In genomic region chr2:40401896-40402295, GRCh38 we compare ENCODE assay signal across 13 cellular contexts. TPM values are rescaled to one million over a fixed set of nuclear protein-coding genes. Genes with fewer than 3 reads are reported as not detected.
DNase-seq lines count a peak whose midpoint lies in the region; ATAC-seq and TF ChIP-seq lines count a peak whose summit lies in the region.
"Had no signal": no experiment of that assay in that cellular context is flagged by ENCODE, and none has a peak within 500 bp of the region (broad histone marks: within the 10 kb centered on the region; RNA-seq: fewer than 3 reads in every experiment).

No MANE protein-coding gene starts in this region.

- H3K4me2 ChIP-seq in Karpas-422 (ENCODE audit: low read depth, low read length, poor library complexity, severe bottlenecking) = no peak overlapping the region

- no peaks in the 10 kb centered on the region for H4K20me1 ChIP-seq in Karpas-422 (ENCODE audit: insufficient read depth, low read depth, low read length)

- DNase-seq in AG10803 (ENCODE audit: low read depth) (peak; percentile 84), HT1080 (ENCODE audit: low read depth) (peak; percentile 98), amniotic epithelial cell (ENCODE audit: low read depth) (peak; percentile 85), islet precursor cell (peak; percentile 91), left colon (no peak), Karpas-422 (no peak), Right ventricle myocardium superior (no peak)
- DNase-seq: activated CD4-positive, alpha-beta T cell treated with anti-CD3 and anti-CD28 coated beads for 4 hours; DMS153; gastrocnemius medialis; NCI-H1436 treated with DMSO at 0.1 percent for 48 hours; Peyer's patch had no signal

- no peaks in the 10 kb centered on the region for H3K79me2 ChIP-seq in Karpas-422 (ENCODE audit: low read length)

- no peaks in the 10 kb centered on the region for H3K4me1 ChIP-seq in Karpas-422 (ENCODE audit: low read length)
- H3K4me1 ChIP-seq: Peyer's patch had no signal

- no peak for ATAC-seq in left colon
- ATAC-seq in GM18873 (IDR thresholded peaks at IDR 0.05; ENCODE audit: low FRiP score, unreplicated experiment) = no peak
- no peak for ATAC-seq in Right ventricle myocardium superior (ENCODE audit: poor library complexity)
- ATAC-seq: gastrocnemius medialis had no signal

- H3K4me3 ChIP-seq in AG10803 (ENCODE audit: low read length) (no peak overlapping the region), Karpas-422 (ENCODE audit: low read length) (no peak overlapping the region)
- H3K4me3 ChIP-seq: gastrocnemius medialis, Peyer's patch had no signal

- no peak for TF ChIP-seq CTCF in AG10803 (conservative IDR thresholded peaks at IDR 0.05; ENCODE audit: low read length)

- H3K36me3 ChIP-seq in Karpas-422 (ENCODE audit: insufficient read depth, low read length) = no peaks in the 10 kb centered on the region
- H3K36me3 ChIP-seq: gastrocnemius medialis, Peyer's patch had no signal

- H3K9ac ChIP-seq in Karpas-422 (ENCODE audit: low read length) = no peak overlapping the region

- H3K27me3 ChIP-seq in Karpas-422 (ENCODE audit: low read length) = no peaks in the 10 kb centered on the region; the same call in 1 of the 2 replicates
- H3K27me3 ChIP-seq: gastrocnemius medialis, Peyer's patch had no signal

- H3K9me3 ChIP-seq in Karpas-422 (ENCODE audit: low read length) = no peaks in the 10 kb centered on the region
- H3K9me3 ChIP-seq: gastrocnemius medialis, Peyer's patch had no signal

- no peak overlapping the region for H3K27ac ChIP-seq in Karpas-422 (ENCODE audit: low read length)
- H3K27ac ChIP-seq: gastrocnemius medialis, Peyer's patch had no signal

- H3K9me2 ChIP-seq in Karpas-422 (replicated peaks; ENCODE audit: insufficient read depth, low read length) = no peaks in the 10 kb centered on the region

- no peak overlapping the region for H2AFZ ChIP-seq in Karpas-422 (ENCODE audit: low read length)

- intact Hi-C loops in left colon (cut with DNase I, micrococcal nuclease) (no loop called here), Right ventricle myocardium superior (cut with DNase I) (no loop called here)

RNA-seq across cellular contexts. Expression of gene SLC8A1, which starts 50.0 kb away (rescaled TPM):
- 8.3 and 8.8 TPM in 2 replicates for total RNA-seq in HT1080 (2014; rRNA removed; shearing (Covaris generic))
- polyA plus RNA-seq in HT1080 (2015; cell fraction: cytosol; rRNA removed) = 1.2 and 1.9 TPM in 2 replicates
- 4.1 and 4.4 TPM in 2 replicates for polyA plus RNA-seq in HT1080 (2015; cell fraction: nucleus; rRNA removed)
- total RNA-seq in left colon (10 to 100 TPM in 1 of 2 donors, 1 to 10 TPM in 1; 3.1 to 22.6 TPM), Right ventricle myocardium superior (958 TPM)
- not detected in 2 replicates for total RNA-seq in Karpas-422 (2014; rRNA removed; shearing (Covaris generic); ENCODE audit: low replicate concordance)

Comparison
In these comparisons a context has a peak if more than half of its experiments do, and no peak if none do; other contexts are left out.
1. DNase-seq: peak in AG10803 (single experiment), HT1080 (single experiment), amniotic epithelial cell (single experiment) and islet precursor cell (single experiment); none in left colon (0 of 2), Karpas-422 (single experiment) and Right ventricle myocardium superior (single experiment).
2. RNA of gene SLC8A1, which starts 50.0 kb away (total RNA-seq): 958 TPM in Right ventricle myocardium superior (single experiment); 3.1 to 22.6 TPM in left colon, 8.3 to 8.8 TPM in HT1080 and not detected in Karpas-422; every median in the first group is over 10 times any median in the second.